1 cellular context compared by ENCODE assay signal in genomic region chr18:13179566-13180113, GRCh38.
TF ChIP-seq lines count a peak whose summit lies in the region.

No MANE protein-coding gene starts in this region.

TF ChIP-seq in GM23338, 12 proteins besides CTCF, POLR2A, EP300 and RAD21 (continued from another document):
- no peak for TF ChIP-seq REST (IDR thresholded peaks at IDR 0.05; ENCODE audit: unreplicated experiment)
- TF ChIP-seq ZNF462 (CRISPR knock-in tag; IDR thresholded peaks at IDR 0.05), result no peak
- no peak for TF ChIP-seq CREB1 (CRISPR knock-in tag; IDR thresholded peaks at IDR 0.05; ENCODE audit: low read depth)
- TF ChIP-seq NANOG (IDR thresholded peaks at IDR 0.05; ENCODE audit: borderline replicate concordance), result no peak
